In the genomic region with DNA sequence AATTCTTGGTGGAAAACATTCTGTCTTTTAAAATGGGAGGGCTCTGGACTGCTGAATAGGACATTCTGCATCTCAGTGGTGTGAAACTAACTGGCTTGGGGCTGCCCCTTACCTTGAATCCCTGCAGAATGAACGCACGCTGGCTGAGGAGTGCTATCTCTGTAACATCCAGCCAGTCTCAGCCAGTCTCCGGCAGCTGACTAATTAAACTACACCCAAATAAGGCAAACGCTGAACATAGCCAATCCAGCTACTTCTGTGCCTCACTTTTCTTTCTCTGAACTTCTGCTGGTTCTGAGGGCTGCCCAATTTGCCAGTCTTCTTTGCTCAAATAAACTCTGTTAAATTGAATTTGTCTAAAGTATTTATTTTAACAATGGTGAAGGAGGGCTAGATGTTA, we compare ENCODE assay signal across 19 cellular contexts.
"Had no signal": no experiment of that assay in that cellular context is flagged by ENCODE, and none has a peak within 500 bp of the region (broad histone marks: within the 10 kb centered on the region; RNA-seq: fewer than 3 reads in every experiment).

No MANE protein-coding gene starts in this region.

- H3K4me1 ChIP-seq: adrenal gland, body of pancreas, psoas muscle, testis, upper lobe of right lung had no signal

- H3K4me3 ChIP-seq: adrenal gland, body of pancreas, esophagus squamous epithelium, psoas muscle, testis, upper lobe of right lung had no signal

- H3K4me3 Mint-ChIP-seq: activated CD4-positive, alpha-beta T cell treated with anti-CD3 and anti-CD28 coated beads, Interleukin-2, amount 10 ng/mL, durations not matched to agents 7 days and 5 days; activated T-helper 17 cell treated with anti-CD3 and anti-CD28 coated beads, Interleukin-2, amount 50 U/mL, for 72 hours; naive thymus-derived CD8-positive, alpha-beta T cell had no signal

- H3K9me3 Mint-ChIP-seq: activated CD4-positive, alpha-beta T cell treated with anti-CD3 and anti-CD28 coated beads, Interleukin-2, amount 10 ng/mL, durations not matched to agents 7 days and 5 days; naive thymus-derived CD8-positive, alpha-beta T cell had no signal

- H3K27ac Mint-ChIP-seq: activated CD4-positive, alpha-beta T cell treated with anti-CD3 and anti-CD28 coated beads, Interleukin-2, amount 10 ng/mL, durations not matched to agents 7 days and 5 days; activated T-helper 17 cell treated with anti-CD3 and anti-CD28 coated beads, Interleukin-2, amount 50 U/mL, for 72 hours; naive thymus-derived CD8-positive, alpha-beta T cell had no signal

- H3K27me3 ChIP-seq: adrenal gland, body of pancreas, testis, upper lobe of right lung had no signal

- H3K4me1 Mint-ChIP-seq: activated CD4-positive, alpha-beta T cell treated with anti-CD3 and anti-CD28 coated beads, Interleukin-2, amount 10 ng/mL, durations not matched to agents 7 days and 5 days; activated T-helper 17 cell treated with anti-CD3 and anti-CD28 coated beads, Interleukin-2, amount 50 U/mL, for 72 hours had no signal

- H3K27ac ChIP-seq: adrenal gland, body of pancreas, psoas muscle, testis, upper lobe of right lung had no signal

- DNase-seq: activated CD4-positive, alpha-beta T cell treated with anti-CD3 and anti-CD28 coated beads, Interleukin-2, amount 10 ng/mL, durations not matched to agents 7 days and 5 days; activated naive CD4-positive, alpha-beta T cell treated with anti-CD3 and anti-CD28 coated beads, Interleukin-2, amount 50 U/mL, for 16 hours; activated T-cell treated with anti-CD3 and anti-CD28 coated beads for 4 hours; adrenal gland; body of pancreas; esophagus squamous epithelium; foreskin fibroblast; glutamatergic neuron; left cardiac atrium; naive thymus-derived CD8-positive, alpha-beta T cell; occipital lobe; psoas muscle; stimulated activated CD4-positive, alpha-beta T cell treated with anti-CD3 and anti-CD28 coated beads, Interleukin-2, amount 100 ng/mL, for 48 hours; stimulated activated CD8-positive, alpha-beta memory T cell treated with anti-CD3 and anti-CD28 coated beads, Interleukin-4, amount 100 ng/mL, for 48 hours; stimulated activated naive CD8-positive, alpha-beta T cell treated with anti-CD3 and anti-CD28 coated beads, Interleukin-15, Interleukin-2, amounts not matched to agents 100 U/mL and 50 U/mL, for 24 hours; T-helper 1 cell; testis; upper lobe of right lung had no signal

- H3K36me3 ChIP-seq: adrenal gland, esophagus squamous epithelium, upper lobe of right lung had no signal

- H3K36me3 Mint-ChIP-seq: naive thymus-derived CD8-positive, alpha-beta T cell had no signal

- H3K9me3 ChIP-seq: adrenal gland, body of pancreas, esophagus squamous epithelium, psoas muscle, testis, upper lobe of right lung had no signal

- ATAC-seq: activated T-helper 17 cell treated with anti-CD3 and anti-CD28 coated beads, Interleukin-2, amount 50 U/mL, for 72 hours; body of pancreas; left cardiac atrium; naive thymus-derived CD8-positive, alpha-beta T cell; psoas muscle; stimulated activated naive CD8-positive, alpha-beta T cell treated with anti-CD3 and anti-CD28 coated beads, Interleukin-15, Interleukin-2, amounts not matched to agents 100 U/mL and 50 U/mL, for 24 hours; upper lobe of right lung had no signal
